Comparison of ENCODE assay signal across 8 cellular contexts in the genomic region with DNA sequence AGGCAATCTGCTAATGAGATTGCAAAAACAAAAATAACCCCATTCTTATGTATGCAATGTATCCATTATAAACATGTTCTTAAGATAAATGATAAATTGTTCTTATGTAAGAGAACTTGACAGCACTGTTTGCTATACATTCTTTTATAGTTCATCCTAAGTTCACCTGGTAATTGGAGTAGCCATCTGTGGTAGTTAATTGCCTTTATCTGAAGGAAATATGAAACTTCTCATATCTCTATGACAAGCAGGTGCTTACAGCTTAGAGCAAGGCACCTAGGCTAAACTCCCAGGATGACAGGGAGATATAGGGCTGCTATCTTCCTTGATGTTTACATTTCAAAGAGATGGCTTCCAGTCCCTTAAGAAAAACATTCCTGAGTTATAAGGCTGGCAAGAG.
"Had no signal": no experiment of that assay in that cellular context is flagged by ENCODE, and none has a peak within 500 bp of the region (broad histone marks: within the 10 kb centered on the region; RNA-seq: fewer than 3 reads in every experiment).

No MANE protein-coding gene starts in this region.

- H3K9me3 ChIP-seq: thyroid gland, uterus had no signal

- H3K27me3 ChIP-seq: hepatocyte, thyroid gland had no signal

- DNase-seq: activated CD4-positive, alpha-beta T cell treated with anti-CD3 and anti-CD28 coated beads for 48 hours; activated CD8-positive, alpha-beta memory T cell treated with anti-CD3 and anti-CD28 coated beads for 24 hours; activated naive CD4-positive, alpha-beta T cell treated with Interleukin-2 at 50 U/mL for 16 hours; dorsolateral prefrontal cortex; midbrain; thyroid gland; uterus had no signal

- H3K36me3 ChIP-seq: thyroid gland, uterus had no signal

- H3K4me1 ChIP-seq: thyroid gland, uterus had no signal

- H3K4me3 ChIP-seq: dorsolateral prefrontal cortex, hepatocyte, thyroid gland, uterus had no signal

- H3K27ac ChIP-seq: dorsolateral prefrontal cortex, hepatocyte, thyroid gland, uterus had no signal
